1 cellular context compared by ENCODE assay signal in the genomic region with DNA sequence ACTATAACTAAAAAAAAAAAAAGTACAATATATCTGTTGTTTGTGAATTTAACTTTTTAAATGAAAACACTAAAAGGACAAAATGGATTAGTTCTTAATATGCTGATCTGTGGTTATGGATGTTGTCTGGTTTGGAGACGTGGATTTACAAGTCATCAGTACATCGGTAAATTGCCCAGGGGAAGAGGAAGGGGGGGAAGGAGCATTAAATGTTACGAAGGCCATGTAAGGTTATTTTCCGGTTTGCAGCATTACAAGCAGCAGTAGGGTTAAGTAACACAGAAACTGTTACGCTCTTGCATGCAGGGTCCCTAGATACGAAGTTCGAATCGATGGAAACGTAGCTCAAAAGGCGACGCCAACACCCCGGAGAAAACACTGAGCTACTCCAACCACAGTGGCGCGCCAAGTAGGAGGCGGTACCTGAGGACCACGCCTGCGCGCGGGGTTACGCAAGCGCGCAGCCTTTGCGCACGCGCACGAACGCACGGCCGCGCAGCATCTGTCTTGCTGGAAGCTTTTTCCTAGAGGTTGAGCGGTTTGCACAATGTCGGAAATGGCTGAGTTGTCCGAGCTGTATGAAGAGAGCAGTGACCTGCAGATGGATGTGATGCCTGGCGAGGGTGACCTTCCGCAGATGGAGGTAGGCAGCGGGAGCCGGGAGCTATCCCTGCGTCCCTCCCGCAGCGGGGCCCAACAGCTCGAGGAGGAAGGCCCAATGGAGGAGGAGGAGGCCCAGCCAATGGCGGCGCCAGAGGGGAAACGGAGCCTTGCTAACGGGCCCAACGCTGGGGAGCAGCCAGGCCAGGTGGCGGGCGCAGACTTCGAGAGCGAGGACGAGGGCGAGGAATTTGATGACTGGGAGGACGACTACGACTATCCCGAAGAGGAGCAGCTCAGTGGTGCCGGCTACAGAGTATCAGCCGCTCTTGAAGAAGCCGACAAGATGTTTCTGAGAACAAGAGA.
TF ChIP-seq lines count a peak whose summit lies in the region.

A gene with protein sequence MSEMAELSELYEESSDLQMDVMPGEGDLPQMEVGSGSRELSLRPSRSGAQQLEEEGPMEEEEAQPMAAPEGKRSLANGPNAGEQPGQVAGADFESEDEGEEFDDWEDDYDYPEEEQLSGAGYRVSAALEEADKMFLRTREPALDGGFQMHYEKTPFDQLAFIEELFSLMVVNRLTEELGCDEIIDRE (plus strand): TSS at position 505 of the 966 bp plus-strand sequence. CDS start 43 bp downstream, at position 548.

TF ChIP-seq in HepG2, 621 proteins besides CTCF, POLR2A, EP300 and RAD21 (continued from another document):
- TF ChIP-seq, protein P1, sequence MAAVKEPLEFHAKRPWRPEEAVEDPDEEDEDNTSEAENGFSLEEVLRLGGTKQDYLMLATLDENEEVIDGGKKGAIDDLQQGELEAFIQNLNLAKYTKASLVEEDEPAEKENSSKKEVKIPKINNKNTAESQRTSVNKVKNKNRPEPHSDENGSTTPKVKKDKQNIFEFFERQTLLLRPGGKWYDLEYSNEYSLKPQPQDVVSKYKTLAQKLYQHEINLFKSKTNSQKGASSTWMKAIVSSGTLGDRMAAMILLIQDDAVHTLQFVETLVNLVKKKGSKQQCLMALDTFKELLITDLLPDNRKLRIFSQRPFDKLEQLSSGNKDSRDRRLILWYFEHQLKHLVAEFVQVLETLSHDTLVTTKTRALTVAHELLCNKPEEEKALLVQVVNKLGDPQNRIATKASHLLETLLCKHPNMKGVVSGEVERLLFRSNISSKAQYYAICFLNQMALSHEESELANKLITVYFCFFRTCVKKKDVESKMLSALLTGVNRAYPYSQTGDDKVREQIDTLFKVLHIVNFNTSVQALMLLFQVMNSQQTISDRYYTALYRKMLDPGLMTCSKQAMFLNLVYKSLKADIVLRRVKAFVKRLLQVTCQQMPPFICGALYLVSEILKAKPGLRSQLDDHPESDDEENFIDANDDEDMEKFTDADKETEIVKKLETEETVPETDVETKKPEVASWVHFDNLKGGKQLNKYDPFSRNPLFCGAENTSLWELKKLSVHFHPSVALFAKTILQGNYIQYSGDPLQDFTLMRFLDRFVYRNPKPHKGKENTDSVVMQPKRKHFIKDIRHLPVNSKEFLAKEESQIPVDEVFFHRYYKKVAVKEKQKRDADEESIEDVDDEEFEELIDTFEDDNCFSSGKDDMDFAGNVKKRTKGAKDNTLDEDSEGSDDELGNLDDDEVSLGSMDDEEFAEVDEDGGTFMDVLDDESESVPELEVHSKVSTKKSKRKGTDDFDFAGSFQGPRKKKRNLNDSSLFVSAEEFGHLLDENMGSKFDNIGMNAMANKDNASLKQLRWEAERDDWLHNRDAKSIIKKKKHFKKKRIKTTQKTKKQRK (IDR thresholded peaks at IDR 0.05; ENCODE audit: low read length), result no peak
- no peak for TF ChIP-seq BRCA1 (CRISPR knock-in tag; IDR thresholded peaks at IDR 0.05)
- peak; percentile 39; the same call in 1 of the 2 replicates for TF ChIP-seq GABPB1 (CRISPR knock-in tag; IDR thresholded peaks at IDR 0.05)
- TF ChIP-seq, protein P2, sequence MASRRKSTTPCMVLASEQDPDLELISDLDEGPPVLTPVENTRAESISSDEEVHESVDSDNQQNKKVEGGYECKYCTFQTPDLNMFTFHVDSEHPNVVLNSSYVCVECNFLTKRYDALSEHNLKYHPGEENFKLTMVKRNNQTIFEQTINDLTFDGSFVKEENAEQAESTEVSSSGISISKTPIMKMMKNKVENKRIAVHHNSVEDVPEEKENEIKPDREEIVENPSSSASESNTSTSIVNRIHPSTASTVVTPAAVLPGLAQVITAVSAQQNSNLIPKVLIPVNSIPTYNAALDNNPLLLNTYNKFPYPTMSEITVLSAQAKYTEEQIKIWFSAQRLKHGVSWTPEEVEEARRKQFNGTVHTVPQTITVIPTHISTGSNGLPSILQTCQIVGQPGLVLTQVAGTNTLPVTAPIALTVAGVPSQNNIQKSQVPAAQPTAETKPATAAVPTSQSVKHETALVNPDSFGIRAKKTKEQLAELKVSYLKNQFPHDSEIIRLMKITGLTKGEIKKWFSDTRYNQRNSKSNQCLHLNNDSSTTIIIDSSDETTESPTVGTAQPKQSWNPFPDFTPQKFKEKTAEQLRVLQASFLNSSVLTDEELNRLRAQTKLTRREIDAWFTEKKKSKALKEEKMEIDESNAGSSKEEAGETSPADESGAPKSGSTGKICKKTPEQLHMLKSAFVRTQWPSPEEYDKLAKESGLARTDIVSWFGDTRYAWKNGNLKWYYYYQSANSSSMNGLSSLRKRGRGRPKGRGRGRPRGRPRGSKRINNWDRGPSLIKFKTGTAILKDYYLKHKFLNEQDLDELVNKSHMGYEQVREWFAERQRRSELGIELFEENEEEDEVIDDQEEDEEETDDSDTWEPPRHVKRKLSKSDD (CRISPR knock-in tag; IDR thresholded peaks at IDR 0.05; ENCODE audit: low read depth), result no peak
- peak; percentile 90 for TF ChIP-seq CEBPG (CRISPR knock-in tag; IDR thresholded peaks at IDR 0.05)
- TF ChIP-seq, protein P3, sequence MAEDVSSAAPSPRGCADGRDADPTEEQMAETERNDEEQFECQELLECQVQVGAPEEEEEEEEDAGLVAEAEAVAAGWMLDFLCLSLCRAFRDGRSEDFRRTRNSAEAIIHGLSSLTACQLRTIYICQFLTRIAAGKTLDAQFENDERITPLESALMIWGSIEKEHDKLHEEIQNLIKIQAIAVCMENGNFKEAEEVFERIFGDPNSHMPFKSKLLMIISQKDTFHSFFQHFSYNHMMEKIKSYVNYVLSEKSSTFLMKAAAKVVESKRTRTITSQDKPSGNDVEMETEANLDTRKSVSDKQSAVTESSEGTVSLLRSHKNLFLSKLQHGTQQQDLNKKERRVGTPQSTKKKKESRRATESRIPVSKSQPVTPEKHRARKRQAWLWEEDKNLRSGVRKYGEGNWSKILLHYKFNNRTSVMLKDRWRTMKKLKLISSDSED (CRISPR knock-in tag; IDR thresholded peaks at IDR 0.05), result no peak
- TF ChIP-seq HOXA3 (CRISPR knock-in tag; IDR thresholded peaks at IDR 0.05), result no peak
- peak; percentile 63 for TF ChIP-seq HNRNPLL (IDR thresholded peaks at IDR 0.05; ENCODE audit: low read depth, low read length, poor library complexity, severe bottlenecking)
- TF ChIP-seq YY1 (IDR thresholded peaks at IDR 0.05; ENCODE audit: insufficient read depth, insufficient replicate concordance, low read depth, low read length), result no peak
- no peak for TF ChIP-seq ZNF326 (CRISPR knock-in tag; IDR thresholded peaks at IDR 0.05; ENCODE audit: borderline replicate concordance)
- no peak for TF ChIP-seq ZNF160 (CRISPR knock-in tag; IDR thresholded peaks at IDR 0.05)
- TF ChIP-seq ZNF768 (CRISPR knock-in tag; IDR thresholded peaks at IDR 0.05), result no peak
- TF ChIP-seq, protein P4, sequence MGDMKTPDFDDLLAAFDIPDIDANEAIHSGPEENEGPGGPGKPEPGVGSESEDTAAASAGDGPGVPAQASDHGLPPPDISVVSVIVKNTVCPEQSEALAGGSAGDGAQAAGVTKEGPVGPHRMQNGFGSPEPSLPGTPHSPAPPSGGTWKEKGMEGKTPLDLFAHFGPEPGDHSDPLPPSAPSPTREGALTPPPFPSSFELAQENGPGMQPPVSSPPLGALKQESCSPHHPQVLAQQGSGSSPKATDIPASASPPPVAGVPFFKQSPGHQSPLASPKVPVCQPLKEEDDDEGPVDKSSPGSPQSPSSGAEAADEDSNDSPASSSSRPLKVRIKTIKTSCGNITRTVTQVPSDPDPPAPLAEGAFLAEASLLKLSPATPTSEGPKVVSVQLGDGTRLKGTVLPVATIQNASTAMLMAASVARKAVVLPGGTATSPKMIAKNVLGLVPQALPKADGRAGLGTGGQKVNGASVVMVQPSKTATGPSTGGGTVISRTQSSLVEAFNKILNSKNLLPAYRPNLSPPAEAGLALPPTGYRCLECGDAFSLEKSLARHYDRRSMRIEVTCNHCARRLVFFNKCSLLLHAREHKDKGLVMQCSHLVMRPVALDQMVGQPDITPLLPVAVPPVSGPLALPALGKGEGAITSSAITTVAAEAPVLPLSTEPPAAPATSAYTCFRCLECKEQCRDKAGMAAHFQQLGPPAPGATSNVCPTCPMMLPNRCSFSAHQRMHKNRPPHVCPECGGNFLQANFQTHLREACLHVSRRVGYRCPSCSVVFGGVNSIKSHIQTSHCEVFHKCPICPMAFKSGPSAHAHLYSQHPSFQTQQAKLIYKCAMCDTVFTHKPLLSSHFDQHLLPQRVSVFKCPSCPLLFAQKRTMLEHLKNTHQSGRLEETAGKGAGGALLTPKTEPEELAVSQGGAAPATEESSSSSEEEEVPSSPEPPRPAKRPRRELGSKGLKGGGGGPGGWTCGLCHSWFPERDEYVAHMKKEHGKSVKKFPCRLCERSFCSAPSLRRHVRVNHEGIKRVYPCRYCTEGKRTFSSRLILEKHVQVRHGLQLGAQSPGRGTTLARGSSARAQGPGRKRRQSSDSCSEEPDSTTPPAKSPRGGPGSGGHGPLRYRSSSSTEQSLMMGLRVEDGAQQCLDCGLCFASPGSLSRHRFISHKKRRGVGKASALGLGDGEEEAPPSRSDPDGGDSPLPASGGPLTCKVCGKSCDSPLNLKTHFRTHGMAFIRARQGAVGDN (CRISPR knock-in tag; IDR thresholded peaks at IDR 0.05), result peak; percentile 69
- TF ChIP-seq CEBPB (IDR thresholded peaks at IDR 0.05; ENCODE audit: borderline replicate concordance, low read depth, low read length), result peak; percentile 94
- no peak for TF ChIP-seq ZFAT (CRISPR knock-in tag; conservative IDR thresholded peaks at IDR 0.05)
- TF ChIP-seq ZBTB38 (CRISPR knock-in tag; IDR thresholded peaks at IDR 0.05), result peak; percentile 37; the same call in 1 of the 2 replicates
- 0 out of 2 replicates have a peak, but pooled peaks have one; percentile 21 for TF ChIP-seq ARNT2 (CRISPR knock-in tag; IDR thresholded peaks at IDR 0.05; ENCODE audit: low read depth)
- peak; percentile 37; the same call in 1 of the 2 replicates for TF ChIP-seq ZNF501 (CRISPR knock-in tag; IDR thresholded peaks at IDR 0.05)
- TF ChIP-seq BCL6 (CRISPR knock-in tag; IDR thresholded peaks at IDR 0.05), result peak; percentile 48
TF ChIP-seq in HepG2: peak in this region for 14.
